Comparison of ENCODE assay signal across 8 cellular contexts in genomic region chr6:3925904-3926482, GRCh38.
DNase-seq lines count a peak whose midpoint lies in the region; ATAC-seq, FAIRE-seq and TF ChIP-seq lines count a peak whose summit lies in the region.
"Not testable (repeated sequence)": the region's sequence is repeated elsewhere in the genome, so short reads cannot be mapped to it uniquely, and the experiment has no call there.

No MANE protein-coding gene starts in this region.

- not testable (repeated sequence) for H3K36me3 Mint-ChIP-seq in chondrocyte (ENCODE audit: low read depth)

- H3K27ac Mint-ChIP-seq in chondrocyte (ENCODE audit: unreplicated experiment), result peak overlapping the region; percentile 62

- DNase-seq in DMS 273 (lab: John Stamatoyannopoulos, UW; ENCODE audit: unreplicated experiment), result peak; percentile 56
- DNase-seq in HTR-8/SVneo (ENCODE audit: insufficient read length, low spot score); chondrocyte (ENCODE audit: low spot score); osteoblast (ENCODE audit: insufficient read length, low spot score, missing footprints); upper lobe of left lung: not testable (repeated sequence)
- DNase-seq in SW480 (ENCODE audit: low spot score), result peak; percentile 19
- DNase-seq in fibroblast of villous mesenchyme (ENCODE audit: low read depth), result peak; percentile 26
- peak; percentile 46 for DNase-seq in hepatic stellate cell (ENCODE audit: low spot score)

- peak overlapping the region; percentile 81 for H2AFZ ChIP-seq in osteoblast (ENCODE audit: low read length)

- not testable (repeated sequence) for TF ChIP-seq EP300 in upper lobe of left lung (IDR thresholded peaks at IDR 0.05)

- peak overlapping the region; percentile 15 for H3K4me3 ChIP-seq in fibroblast of villous mesenchyme (ENCODE audit: low read depth, low read length)
- not testable (repeated sequence) for H3K4me3 ChIP-seq in osteoblast (ENCODE audit: insufficient read depth, low read length); upper lobe of left lung

- H3K4me3 Mint-ChIP-seq in chondrocyte (ENCODE audit: unreplicated experiment), result not testable (repeated sequence)

- not testable (repeated sequence) for H3K27me3 Mint-ChIP-seq in chondrocyte (ENCODE audit: low read depth)

- H3K27ac ChIP-seq in osteoblast (ENCODE audit: low read depth, low read length); upper lobe of left lung: not testable (repeated sequence)

- not testable (repeated sequence) for H3K9me3 ChIP-seq in osteoblast (ENCODE audit: low read depth, low read length); upper lobe of left lung

- H3K4me1 Mint-ChIP-seq in chondrocyte (ENCODE audit: low read depth), result peaks cover 42% of the 10 kb centered on the region

- not testable (repeated sequence) for H3K36me3 ChIP-seq in osteoblast (ENCODE audit: insufficient read depth, low read length); upper lobe of left lung

- 65 to 71% methylated on average over 11 to 13 of the region's 13 CpGs for WGBS in upper lobe of left lung, 2 donors

- TF ChIP-seq CTCF in chondrocyte (IDR thresholded peaks at IDR 0.05); fibroblast of villous mesenchyme (IDR thresholded peaks at IDR 0.05; ENCODE audit: insufficient read depth, low read depth, low read length); osteoblast (IDR thresholded peaks at IDR 0.05; ENCODE audit: extremely low read depth, low read depth, low read length); upper lobe of left lung (IDR thresholded peaks at IDR 0.05): not testable (repeated sequence)

- ATAC-seq in upper lobe of left lung (ENCODE audit: low FRiP score in 2 of 2), result peak; percentile 34 to 71

- peaks cover 17% of the 10 kb centered on the region for H3K4me1 ChIP-seq in osteoblast (ENCODE audit: insufficient read depth, low read length)
- not testable (repeated sequence) for H3K4me1 ChIP-seq in upper lobe of left lung

- not testable (repeated sequence) for H3K9me3 Mint-ChIP-seq in chondrocyte (ENCODE audit: low read depth)

- peak; percentile 52 for FAIRE-seq in HTR-8/SVneo (lab: Jason Lieb, UNC)

- peak overlapping the region; percentile 28 for H3K4me2 ChIP-seq in osteoblast (ENCODE audit: insufficient read depth, low read length)

- not testable (repeated sequence) for H3K79me2 ChIP-seq in osteoblast (ENCODE audit: insufficient read depth, low read length)

- not testable (repeated sequence) for TF ChIP-seq POLR2A in upper lobe of left lung (IDR thresholded peaks at IDR 0.05)

- not testable (repeated sequence) for H3K27me3 ChIP-seq in osteoblast (ENCODE audit: insufficient read depth, low read length); upper lobe of left lung

- not testable (repeated sequence) for H4K20me1 ChIP-seq in osteoblast (ENCODE audit: insufficient read depth, low read length)
